Comparison of ENCODE assay signal across 8 cellular contexts in the genomic region with DNA sequence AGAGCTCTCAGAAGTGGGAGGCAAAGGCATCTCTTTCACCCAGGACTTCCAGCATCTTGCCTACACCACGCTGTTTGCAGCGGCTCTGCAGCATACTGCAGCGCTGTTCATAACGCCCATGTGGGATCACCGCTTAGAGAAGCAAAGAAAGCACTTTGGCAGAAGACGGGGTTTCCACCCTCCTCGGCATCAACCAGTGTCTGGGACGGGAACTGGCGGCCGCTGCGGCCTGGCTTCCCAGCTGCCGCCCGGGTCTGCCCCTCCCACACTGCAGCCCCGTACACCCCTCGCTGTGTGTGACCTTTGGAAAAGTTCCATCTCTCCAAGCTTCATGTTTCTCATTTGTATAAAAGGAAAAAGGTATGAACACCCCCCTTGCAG. TPM values are rescaled to one million over a fixed set of nuclear protein-coding genes. Genes with fewer than 3 reads are reported as not detected.
DNase-seq lines count a peak whose midpoint lies in the region; ATAC-seq, FAIRE-seq and TF ChIP-seq lines count a peak whose summit lies in the region.

No MANE protein-coding gene starts in this region.

- RAD21 ChIA-PET in GM12878 (lab: Charles Lee; ENCODE audit: unreplicated experiment) = interaction anchor here (0.7 kb wide), 1 partner anchor 61 kb away, joined by 3 read pairs; no protein-coding TSS in a partner anchor

- DNase-seq in Calu3 (no peak), SK-N-MC (ENCODE audit: low read depth, low spot score) (no peak), GM12878 (ENCODE audit: low read depth, low spot score) (no peak), hippocampal formation (lab: John Stamatoyannopoulos, UW) (peak; percentile 33 to 42), progenitor cell of endocrine pancreas (ENCODE audit: low spot score, unreplicated experiment) (peak; percentile 26)

- TF ChIP-seq EP300 in GM12878 (IDR thresholded peaks at IDR 0.05; ENCODE audit: borderline replicate concordance in 1 of 2, control insufficient read depth in 1 of 2, low read depth in 2 of 2, low read length in 2 of 2) = no peak

- no peak for TF ChIP-seq POLR2A in GM12878 (IDR thresholded peaks at IDR 0.05; ENCODE audit: low read depth, low read length)

- peak overlapping the region; percentile 75; the same call in 1 of the 2 replicates for H3K4me3 ChIP-seq in SK-N-MC
- peak overlapping the region; percentile 96 for H3K4me3 ChIP-seq in GM12878

- CTCF ChIA-PET in Calu3 (lab: Charles Lee) (no interaction called here), GM12878 (lab: Yijun Ruan, JAX) (interaction anchor here (0.6 to 1.8 kb wide), 6 partner anchors 17 to 985 kb away, joined by 3 to 5 read pairs (median 4); partner anchors contain the start of gene DCPS)

- H3K9me3 Mint-ChIP-seq in Calu3 (ENCODE audit: low read depth, unreplicated experiment) = no peaks in the 10 kb centered on the region
- no peaks in the 10 kb centered on the region for H3K9me3 Mint-ChIP-seq in progenitor cell of endocrine pancreas (ENCODE audit: low read depth)

- H3K36me3 Mint-ChIP-seq in Calu3 (ENCODE audit: insufficient read depth, unreplicated experiment) (peaks cover 24% of the 10 kb centered on the region), progenitor cell of endocrine pancreas (ENCODE audit: insufficient read depth) (peaks cover 8% of the 10 kb centered on the region)

- H3K9me3 ChIP-seq in SK-N-MC (ENCODE audit: low read depth, low read length) = no peaks in the 10 kb centered on the region
- H3K9me3 ChIP-seq in GM12878 (replicated peaks; ENCODE audit: control insufficient read depth, insufficient read depth, low read length) = no peaks in the 10 kb centered on the region

- peak overlapping the region; percentile 89 for H3K4me2 ChIP-seq in GM12878 (ENCODE audit: control insufficient read depth, insufficient read depth)

- H3K27ac Mint-ChIP-seq in Calu3 (ENCODE audit: unreplicated experiment) (no peak overlapping the region), progenitor cell of endocrine pancreas (peak overlapping the region; percentile 96)

- H3K27ac ChIP-seq in SK-N-MC (no peak overlapping the region), GM12878 (ENCODE audit: control insufficient read depth, insufficient read depth) (peak overlapping the region; percentile 84; the same call in 1 of the 2 replicates)

- no peak for FAIRE-seq in GM12878 (lab: Jason Lieb, UNC)

- H3K79me2 ChIP-seq in GM12878 (ENCODE audit: control insufficient read depth, insufficient read depth, low read length) = peaks cover 6% of the 10 kb centered on the region

- TF ChIP-seq CTCF in Calu3 (IDR thresholded peaks at IDR 0.05; ENCODE audit: unreplicated experiment) (no peak), GM12878 (IDR thresholded peaks at IDR 0.05 in 2 of 3, conservative IDR thresholded peaks at IDR 0.05 in 1 of 3; ENCODE audit: control insufficient read depth in 2 of 3, extremely low read depth in 1 of 3, insufficient read depth in 1 of 3, low read depth in 3 of 3, low read length in 3 of 3) (no peak), progenitor cell of endocrine pancreas (IDR thresholded peaks at IDR 0.05; ENCODE audit: unreplicated experiment) (no peak)

- intact Hi-C loops in Calu3 (cut with micrococcal nuclease; ENCODE audit: unreplicated experiment) = no loop called here
- intact Hi-C loops in GM12878 (cut with micrococcal nuclease; ENCODE audit: unreplicated experiment) = no loop called here

- ATAC-seq in HG02678 (IDR thresholded peaks at IDR 0.05; ENCODE audit: unreplicated experiment) = peak; percentile 28
- peak; percentile 51 for ATAC-seq in GM12878
- no peak for ATAC-seq in GM19397 (IDR thresholded peaks at IDR 0.05; ENCODE audit: unreplicated experiment)
- ATAC-seq in GM18907 (IDR thresholded peaks at IDR 0.05; ENCODE audit: unreplicated experiment) = no peak

- H3K36me3 ChIP-seq in SK-N-MC (ENCODE audit: insufficient read depth, low read length) = no peaks in the 10 kb centered on the region; the same call in 1 of the 2 replicates
- peaks cover 3% of the 10 kb centered on the region in 2 experiments; a peak in 2 of 4 replicates for H3K36me3 ChIP-seq in GM12878 (ENCODE audit: control insufficient read depth in 2 of 2, insufficient read depth in 2 of 2, low read length in 1 of 2)

- no peak for TF ChIP-seq RAD21 in GM12878 (IDR thresholded peaks at IDR 0.05; ENCODE audit: insufficient read depth, low read depth, low read length)

- H3K27me3 Mint-ChIP-seq in Calu3 (ENCODE audit: unreplicated experiment) (no peaks in the 10 kb centered on the region), progenitor cell of endocrine pancreas (no peaks in the 10 kb centered on the region)

- H3K9ac ChIP-seq in SK-N-MC (ENCODE audit: insufficient read length) (no peak overlapping the region), GM12878 (ENCODE audit: control insufficient read depth, insufficient read depth, low read length) (peak overlapping the region; percentile 84)

- peaks cover 22% of the 10 kb centered on the region for H3K4me1 ChIP-seq in GM12878 (ENCODE audit: control insufficient read depth, insufficient read depth, low read length)

- H2AFZ ChIP-seq in GM12878 (ENCODE audit: control insufficient read depth, low read depth, low read length) = peak overlapping the region; percentile 90

- no peaks in the 10 kb centered on the region for H4K20me1 ChIP-seq in GM12878 (ENCODE audit: control insufficient read depth, insufficient read depth)

- peak overlapping the region; percentile 79 for H3K4me3 Mint-ChIP-seq in Calu3 (ENCODE audit: low read depth, unreplicated experiment)
- peak overlapping the region; percentile 87 for H3K4me3 Mint-ChIP-seq in progenitor cell of endocrine pancreas (ENCODE audit: low read depth)

- 17% methylated on average over 15 of the region's 15 CpGs for WGBS in GM12878 (ENCODE audit: insufficient coverage, insufficient replicate concordance, low lambda C conversion rate, missing lambda C conversion rate)

- H3K4me1 Mint-ChIP-seq in Calu3 (ENCODE audit: low read depth, unreplicated experiment) (peaks cover 8% of the 10 kb centered on the region), progenitor cell of endocrine pancreas (ENCODE audit: low read depth) (peaks cover 35% of the 10 kb centered on the region)

- BruUV-seq in Calu3 (replicated peaks; lab: Mats Ljungman, UMichigan) (no TSS peak), GM12878 (replicated peaks; lab: Mats Ljungman, UMichigan) (no TSS peak)

- in situ Hi-C loops in GM12878 (cut with MboI) = no loop called here

- SMC1A ChIA-PET in GM12878 (lab: Charles Lee; ENCODE audit: uncharacterized antibody, unreplicated experiment) = interaction anchor here (1.0 to 1.8 kb wide), 2 partner anchors 10 to 20 kb away, joined by 4 to 6 read pairs; no protein-coding TSS in a partner anchor

- POLR2A ChIA-PET in GM12878 (lab: Charles Lee) = interaction anchor here (0.7 to 2.5 kb wide), 4 partner anchors 13 to 764 kb away, joined by 3 to 10 read pairs (median 6); partner anchors contain the start of genes FOXRED1 and SRPRA

- no peaks in the 10 kb centered on the region for H3K27me3 ChIP-seq in GM12878 (replicated peaks in 1 of 2; ENCODE audit: control insufficient read depth in 2 of 2, insufficient read depth in 2 of 2, low read length in 1 of 2)

RNA-seq across cellular contexts. Expression of gene TIRAP, which starts 0.5 kb away (rescaled TPM):
- total RNA-seq in Calu3 (2022) (8.1 and 8.2 TPM in 2 replicates), GM12878 (2014; rRNA removed) (3.1 and 4.7 TPM in 2 replicates), GM12878 (2014; rRNA removed; fragmentation: Illumina TruSeq; extraction: Trizol) (5.0 and 5.3 TPM in 2 replicates), GM12878 (2021) (7.4 and 8.0 TPM in 2 replicates), progenitor cell of endocrine pancreas (12.8 and 14.3 TPM in 2 replicates)
- 8.8 and 10.7 TPM in 2 replicates for total RNA-seq in GM12878 (2013; cell fraction: nucleolus; rRNA removed)
- 2.8 TPM for polyA plus RNA-seq in GM12878 (2011; ENCODE audit: low read depth)
- polyA plus RNA-seq in GM12878 (2011; rRNA removed) (2.8 and 4.6 TPM in 2 replicates), GM12878 (2014; fragmentation: Illumina TruSeq; extraction: Trizol) (7.6 and 9.9 TPM in 2 replicates), GM12878 (2014; fragmentation: Nextera tagmentation; extraction: Ambion mirVana) (under 1 TPM; 0.76 to 0.88 TPM), GM12878 (2014; rRNA removed) (6.8 and 7.1 TPM in 2 replicates), GM12878 (2016; fragmentation: Nextera tagmentation; extraction: Ambion mirVana) (1 to 10 TPM; 3.5 to 4.6 TPM)
- polyA plus RNA-seq in GM12878 (2011; cell fraction: cytosol; rRNA removed) = 7.4 and 7.5 TPM in 2 replicates
- polyA plus RNA-seq in GM12878 (2011; cell fraction: nucleus; rRNA removed) = 4.7 and 5.6 TPM in 2 replicates
- polyA plus RNA-seq in GM12878 (2012) = 4.6 and 5.7 TPM in 2 replicates
- polyA minus RNA-seq in GM12878 (2011; rRNA and poly(A)+ RNA removed) = 4.5 and 8.2 TPM in 2 replicates
- polyA minus RNA-seq in GM12878 (2011; cell fraction: cytosol; rRNA and poly(A)+ RNA removed) = 2.9 and 4.9 TPM in 2 replicates
- 4.6 and 8.3 TPM in 2 replicates for polyA minus RNA-seq in GM12878 (2011; cell fraction: nucleus; rRNA and poly(A)+ RNA removed)

RNA-seq across cellular contexts. Expression of gene FOXRED1, which starts 13.4 kb away (rescaled TPM):
- total RNA-seq in Calu3 (2022) = 34.9 and 40.1 TPM in 2 replicates
- 32.1 and 36.7 TPM in 2 replicates for total RNA-seq in GM12878 (2013; cell fraction: nucleolus; rRNA removed)
- total RNA-seq in GM12878 (2014; rRNA removed) = 36.5 and 37.5 TPM in 2 replicates
- 29.0 and 31.4 TPM in 2 replicates for total RNA-seq in GM12878 (2014; rRNA removed; fragmentation: Illumina TruSeq; extraction: Trizol)
- 38.2 and 38.3 TPM in 2 replicates for total RNA-seq in GM12878 (2021)
- 13.6 TPM for polyA plus RNA-seq in GM12878 (2011; ENCODE audit: low read depth)
- polyA plus RNA-seq in GM12878 (2011; rRNA removed) = 27.3 and 37.7 TPM in 2 replicates
- polyA plus RNA-seq in GM12878 (2011; cell fraction: cytosol; rRNA removed) = 56.4 and 70.4 TPM in 2 replicates
- polyA plus RNA-seq in GM12878 (2011; cell fraction: nucleus; rRNA removed) = 56.9 and 73.0 TPM in 2 replicates
- polyA plus RNA-seq in GM12878 (2012) = 25.7 and 26.7 TPM in 2 replicates
- 34.8 and 43.6 TPM in 2 replicates for polyA plus RNA-seq in GM12878 (2014; fragmentation: Illumina TruSeq; extraction: Trizol)
- 10 to 100 TPM in 1 of 2 experiments, 1 to 10 TPM in 1; 9.9 to 10.5 TPM for polyA plus RNA-seq in GM12878 (2014; fragmentation: Nextera tagmentation; extraction: Ambion mirVana)
- 49.2 and 51.0 TPM in 2 replicates for polyA plus RNA-seq in GM12878 (2014; rRNA removed)
- 10 to 100 TPM; 65.7 to 67.7 TPM for polyA plus RNA-seq in GM12878 (2016; fragmentation: Nextera tagmentation; extraction: Ambion mirVana)
- 24.9 and 36.6 TPM in 2 replicates for polyA minus RNA-seq in GM12878 (2011; rRNA and poly(A)+ RNA removed)
- polyA minus RNA-seq in GM12878 (2011; cell fraction: cytosol; rRNA and poly(A)+ RNA removed) = 6.5 and 8.1 TPM in 2 replicates
- polyA minus RNA-seq in GM12878 (2011; cell fraction: nucleus; rRNA and poly(A)+ RNA removed) = 10.3 and 26.0 TPM in 2 replicates
- 63.8 and 64.7 TPM in 2 replicates for total RNA-seq in progenitor cell of endocrine pancreas

RNA-seq across cellular contexts. Expression of gene SRPRA, which starts 13.7 kb away (rescaled TPM):
- total RNA-seq in Calu3 (2022) (64.6 and 66.4 TPM in 2 replicates), GM12878 (2014; rRNA removed) (88.1 and 90.3 TPM in 2 replicates), GM12878 (2014; rRNA removed; fragmentation: Illumina TruSeq; extraction: Trizol) (71.8 and 75.4 TPM in 2 replicates), GM12878 (2021) (105 and 114 TPM in 2 replicates), progenitor cell of endocrine pancreas (79.2 and 80.9 TPM in 2 replicates)
- total RNA-seq in GM12878 (2013; cell fraction: nucleolus; rRNA removed) = 157 and 172 TPM in 2 replicates
- polyA plus RNA-seq in GM12878 (2011; ENCODE audit: low read depth) = 85.7 TPM
- polyA plus RNA-seq in GM12878 (2011; rRNA removed) (51.5 and 89.7 TPM in 2 replicates), GM12878 (2014; fragmentation: Illumina TruSeq; extraction: Trizol) (104 and 119 TPM in 2 replicates), GM12878 (2014; fragmentation: Nextera tagmentation; extraction: Ambion mirVana) (10 to 100 TPM; 29.6 to 50.4 TPM), GM12878 (2014; rRNA removed) (92.2 and 96.0 TPM in 2 replicates), GM12878 (2016; fragmentation: Nextera tagmentation; extraction: Ambion mirVana) (100 to 1,000 TPM; 119 to 131 TPM)
- polyA plus RNA-seq in GM12878 (2011; cell fraction: cytosol; rRNA removed) = 97.7 and 110 TPM in 2 replicates
- 172 and 180 TPM in 2 replicates for polyA plus RNA-seq in GM12878 (2011; cell fraction: nucleus; rRNA removed)
- 102 and 104 TPM in 2 replicates for polyA plus RNA-seq in GM12878 (2012)
- 104 and 115 TPM in 2 replicates for polyA minus RNA-seq in GM12878 (2011; rRNA and poly(A)+ RNA removed)
- 31.8 and 40.0 TPM in 2 replicates for polyA minus RNA-seq in GM12878 (2011; cell fraction: cytosol; rRNA and poly(A)+ RNA removed)
- polyA minus RNA-seq in GM12878 (2011; cell fraction: nucleus; rRNA and poly(A)+ RNA removed) = 71.4 and 97.0 TPM in 2 replicates

RNA-seq across cellular contexts. Expression of gene DCPS, which starts 21.5 kb away (rescaled TPM):
- total RNA-seq in Calu3 (2022) = 30.5 and 33.2 TPM in 2 replicates
- 17.0 and 22.1 TPM in 2 replicates for total RNA-seq in GM12878 (2013; cell fraction: nucleolus; rRNA removed)
- 58.8 and 61.9 TPM in 2 replicates for total RNA-seq in GM12878 (2014; rRNA removed)
- total RNA-seq in GM12878 (2014; rRNA removed; fragmentation: Illumina TruSeq; extraction: Trizol) = 36.7 and 39.7 TPM in 2 replicates
- total RNA-seq in GM12878 (2021) = 56.1 and 56.8 TPM in 2 replicates
- 31.6 TPM for polyA plus RNA-seq in GM12878 (2011; ENCODE audit: low read depth)
- polyA plus RNA-seq in GM12878 (2011; rRNA removed) = 62.4 and 97.0 TPM in 2 replicates
- 176 and 181 TPM in 2 replicates for polyA plus RNA-seq in GM12878 (2011; cell fraction: cytosol; rRNA removed)
- polyA plus RNA-seq in GM12878 (2011; cell fraction: nucleus; rRNA removed) = 66.0 and 75.8 TPM in 2 replicates
- 37.8 and 48.7 TPM in 2 replicates for polyA plus RNA-seq in GM12878 (2012)
- polyA plus RNA-seq in GM12878 (2014; fragmentation: Illumina TruSeq; extraction: Trizol) = 57.4 and 77.4 TPM in 2 replicates
- 10 to 100 TPM; 23.5 to 33.2 TPM for polyA plus RNA-seq in GM12878 (2014; fragmentation: Nextera tagmentation; extraction: Ambion mirVana)
- polyA plus RNA-seq in GM12878 (2014; rRNA removed) = 70.3 and 76.1 TPM in 2 replicates
- polyA plus RNA-seq in GM12878 (2016; fragmentation: Nextera tagmentation; extraction: Ambion mirVana) = 100 to 1,000 TPM in 1 of 2 experiments, 10 to 100 TPM in 1; 99.2 to 101 TPM
- polyA minus RNA-seq in GM12878 (2011; rRNA and poly(A)+ RNA removed) = 44.5 and 60.8 TPM in 2 replicates
- 25.7 and 27.6 TPM in 2 replicates for polyA minus RNA-seq in GM12878 (2011; cell fraction: cytosol; rRNA and poly(A)+ RNA removed)
- 12.6 and 24.6 TPM in 2 replicates for polyA minus RNA-seq in GM12878 (2011; cell fraction: nucleus; rRNA and poly(A)+ RNA removed)
- 14.1 and 17.9 TPM in 2 replicates for total RNA-seq in progenitor cell of endocrine pancreas

Comparison
In these comparisons a context has a peak if more than half of its experiments do, and no peak if none do; other contexts are left out.
1. DNase-seq: peak in hippocampal formation (2 of 2) and progenitor cell of endocrine pancreas (single experiment); none in Calu3 (single experiment), SK-N-MC (single experiment) and GM12878 (single experiment).
2. ATAC-seq: peak in HG02678 (single experiment) and GM12878 (single experiment); none in GM19397 (single experiment) and GM18907 (single experiment).